In the genomic region with DNA sequence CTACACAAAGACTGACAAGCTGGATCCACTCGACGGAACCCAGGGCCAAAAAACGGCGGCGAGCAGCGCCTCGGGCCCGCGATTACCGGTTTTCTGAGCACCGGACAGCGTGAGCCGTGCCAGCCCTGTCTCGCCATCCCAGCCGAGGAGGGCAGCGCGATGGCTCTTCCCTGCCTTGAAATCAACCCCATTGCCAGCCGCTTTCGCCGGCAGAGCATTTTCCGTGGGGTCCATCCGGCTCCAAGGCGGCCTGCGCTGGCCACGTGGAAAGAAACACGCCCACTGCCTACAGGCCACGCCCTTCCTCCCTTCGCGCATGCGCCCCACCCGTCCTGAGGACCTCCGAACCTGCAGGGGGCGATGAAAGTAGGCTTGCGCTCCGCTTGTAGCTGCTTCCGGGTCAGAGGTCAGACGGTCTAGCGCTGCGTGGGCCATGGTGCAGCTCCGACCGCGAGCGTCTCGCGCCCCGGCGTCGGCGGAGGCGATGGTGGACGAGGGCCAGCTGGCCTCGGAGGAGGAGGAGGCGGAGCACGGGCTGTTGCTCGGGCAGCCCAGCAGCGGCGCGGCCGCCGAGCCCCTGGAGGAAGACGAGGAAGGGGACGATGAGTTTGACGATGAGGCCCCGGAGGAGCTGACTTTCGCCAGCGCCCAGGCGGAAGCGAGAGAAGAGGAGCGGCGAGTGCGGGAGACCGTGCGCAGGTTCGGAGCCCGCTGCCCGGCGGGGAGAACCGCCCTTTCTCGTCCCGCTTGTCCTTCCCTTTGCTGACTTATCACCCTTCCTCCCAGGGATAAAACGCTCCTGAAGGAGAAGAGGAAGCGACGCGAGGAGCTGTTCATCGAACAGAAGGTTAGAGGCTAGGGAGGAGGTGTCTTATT, we compare ENCODE assay signal across 8 cellular contexts. TPM values are rescaled to one million over a fixed set of nuclear protein-coding genes. Genes with fewer than 3 reads are reported as not detected.
A peak's percentile ranks its signal among the peaks of the same experiment; 100 is the strongest.
DNase-seq lines count a peak whose midpoint lies in the region; ATAC-seq and TF ChIP-seq lines count a peak whose summit lies in the region.

Gene NOL7, plus strand, starts transcription at position 410 of the 876 bp plus-strand sequence. Its CDS starts 24 bp downstream, at position 434.

- H3K36me3 ChIP-seq in heart left ventricle (peaks cover 0 to 38% (median 32%) of the 10 kb centered on the region in 9 donors), upper lobe of left lung (peaks cover 6 to 33% (median 24%) of the 10 kb centered on the region in 4 donors)

- TF ChIP-seq CTCF in GM12875 (IDR thresholded peaks at IDR 0.05; ENCODE audit: borderline replicate concordance, insufficient read depth, low read depth, low read length) (peak; percentile 97), heart left ventricle (IDR thresholded peaks at IDR 0.05) (peak; percentile 83 to 99 (median 92)), upper lobe of left lung (IDR thresholded peaks at IDR 0.05) (peak; percentile 84 to 100 (median 99))

- DNase-seq in NCI-H1436 (lab: John Stamatoyannopoulos, UW) (peak; percentile 96), T follicular helper cell (ENCODE audit: low read depth) (peak; percentile 98), heart left ventricle (peak; percentile 98 to 99 (median 98)), posterior cingulate gyrus (peak; percentile 95 to 99 (median 97)), upper lobe of left lung (peak; percentile 96 to 98)

- TF ChIP-seq EP300 in upper lobe of left lung (IDR thresholded peaks at IDR 0.05) = peak in 1 of 4 donors; percentile 93

- TF ChIP-seq POLR2A in heart left ventricle (IDR thresholded peaks at IDR 0.05) = peak in 1 of 2 donors; percentile 72
- peak in 2 of 4 donors; percentile 82 to 96 for TF ChIP-seq POLR2A in upper lobe of left lung (IDR thresholded peaks at IDR 0.05)

- H3K27me3 ChIP-seq in heart left ventricle (no peaks in the 10 kb centered on the region), upper lobe of left lung (no peaks in the 10 kb centered on the region)

- H3K4me3 ChIP-seq in GM12875 (ENCODE audit: low read depth, low read length) (peak within 1 kb of the TSS; percentile 82), heart left ventricle (peak within 1 kb of the TSS; percentile 66 to 96 (median 83)), upper lobe of left lung (peak within 1 kb of the TSS; percentile 64 to 89 (median 80))

- intact Hi-C loops in heart left ventricle (cut with DNase I) (loop anchor here in 8 of 10 donors (1.0 to 10.0 kb wide), 11 partner anchors 38 to 288 kb away; partner anchors contain the start of genes RANBP9 (in 4 of the 8), SIRT5 (in 2 of the 8) and TBC1D7 (in 1 of the 8)), posterior cingulate gyrus (cut with DNase I) (loop anchor here (1.0 to 10.0 kb wide), 4 partner anchors 40 to 450 kb away; partner anchors contain the start of genes RANBP9 and SIRT5)

- H3K9me3 ChIP-seq in heart left ventricle = no peaks in the 10 kb centered on the region
- no peaks in the 10 kb centered on the region for H3K9me3 ChIP-seq in upper lobe of left lung

- H3K4me1 ChIP-seq in heart left ventricle (peaks cover 3 to 48% (median 27%) of the 10 kb centered on the region in 12 donors), upper lobe of left lung (peaks cover 18 to 34% (median 20%) of the 10 kb centered on the region in 4 donors)

- ATAC-seq in HG02798 (IDR thresholded peaks at IDR 0.05; ENCODE audit: poor library complexity, unreplicated experiment) (peak; percentile 92), heart left ventricle (peak; percentile 96 to 98 (median 96)), upper lobe of left lung (ENCODE audit: low FRiP score in 2 of 2) (peak; percentile 99 to 100)

- 0% methylated on average over 78 to 85 of the region's 85 CpGs for WGBS in adipose tissue, 3 donors
- WGBS in heart left ventricle, 4 donors = 0% methylated on average over 52 to 85 of the region's 85 CpGs
- 0 to 1% methylated on average over 26 to 57 of the region's 85 CpGs for WGBS in upper lobe of left lung, 2 donors

- H3K27ac ChIP-seq in adipose tissue (ENCODE audit: low read depth, low read length) (peak within 1 kb of the TSS; percentile 70), heart left ventricle (peak within 1 kb of the TSS; percentile 75 to 94 (median 89)), upper lobe of left lung (peak within 1 kb of the TSS; percentile 87 to 91 (median 90))

RNA-seq across cellular contexts. Expression of gene NOL7, which starts in this region (rescaled TPM):
- polyA plus RNA-seq in adipose tissue = 10 to 100 TPM; 46.8 to 58.0 (median 56.3) TPM
- 100 to 1,000 TPM in 1 of 9 donors, 10 to 100 TPM in 8; 38.6 to 118 (median 47.8) TPM for total RNA-seq in heart left ventricle
- polyA plus RNA-seq in heart left ventricle = 100 to 1,000 TPM in 1 of 2 donors, 10 to 100 TPM in 1; 59.7 to 124 TPM
- 100 to 1,000 TPM in 2 of 6 donors, 10 to 100 TPM in 4; 47.0 to 102 (median 84.7) TPM for total RNA-seq in upper lobe of left lung

Comparison
In these comparisons a context has a peak if more than half of its experiments do, and no peak if none do; other contexts are left out.
1. Peak in every context shown above with its lines: DNase-seq, ATAC-seq, H3K4me3 ChIP-seq and H3K27ac ChIP-seq.